11 cellular contexts compared by ENCODE assay signal in the genomic region with DNA sequence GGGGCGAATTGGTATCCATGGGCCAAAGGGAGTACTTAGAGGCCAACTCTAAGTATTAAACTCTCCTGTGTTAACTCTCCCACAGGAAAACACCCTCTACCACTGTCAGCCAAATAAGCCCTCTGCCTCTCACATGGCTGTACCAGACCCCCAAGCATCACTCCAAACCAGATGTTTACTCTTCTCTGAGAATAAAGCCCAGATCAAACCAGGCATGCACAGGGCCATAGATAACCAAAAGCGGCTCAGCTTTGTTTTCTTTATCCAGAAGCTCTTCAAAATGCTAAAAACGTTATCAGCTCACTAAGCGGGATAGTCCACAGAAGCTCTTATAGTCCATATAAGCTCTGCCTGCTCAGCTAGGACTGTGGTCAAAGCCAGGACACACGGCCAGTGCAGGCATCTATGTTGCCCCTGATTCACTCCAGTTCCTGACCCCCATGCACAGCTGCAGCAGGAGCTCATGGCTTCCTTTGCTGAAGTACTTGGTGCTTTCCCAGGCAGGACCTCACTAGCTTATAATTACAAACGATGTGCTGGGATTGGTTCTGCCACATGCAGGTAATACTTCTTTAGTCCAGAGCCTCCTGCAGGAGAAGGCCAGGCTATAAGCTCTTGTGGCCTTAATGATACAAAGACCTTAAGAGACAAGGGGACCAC. TPM values are rescaled to one million over a fixed set of nuclear protein-coding genes. Genes with fewer than 3 reads are reported as not detected.
DNase-seq lines count a peak whose midpoint lies in the region; TF ChIP-seq lines count a peak whose summit lies in the region.
"Had no signal": no experiment of that assay in that cellular context is flagged by ENCODE, and none has a peak within 500 bp of the region (broad histone marks: within the 10 kb centered on the region; RNA-seq: fewer than 3 reads in every experiment).

No MANE protein-coding gene starts in this region.

- H3K27ac ChIP-seq in spleen: peak overlapping the region in 5 of 8 donors; percentile 6 to 52 (median 18)

- DNase-seq in EH (ENCODE audit: low read depth) (peak; percentile 10), OCI-M1 (lab: John Stamatoyannopoulos, UW) (peak; percentile 15), fibroblast of villous mesenchyme (ENCODE audit: low read depth) (peak; percentile 23), spleen (no peak), islet precursor cell (no peak), NCI-H1694 treated with DMSO at 0.1 percent for 48 hours (lab: John Stamatoyannopoulos, UW) (no peak), HAP-1 (ENCODE audit: low spot score in 2 of 2) (no peak)
- DNase-seq: foreskin fibroblast, KBM-7, NCI-H1436 treated with DMSO at 0.1 percent for 48 hours, T1000 had no signal

- intact Hi-C loops in spleen (cut with DNase I; ENCODE audit: low total_unique reads): no loop called here

- in situ Hi-C loops in HAP-1 (cut with MboI; ENCODE audit: low sequenced_read_pairs): no loop called here

- TF ChIP-seq CTCF in fibroblast of villous mesenchyme (IDR thresholded peaks at IDR 0.05; ENCODE audit: insufficient read depth, low read depth, low read length): no peak
- no peak for TF ChIP-seq CTCF in spleen (IDR thresholded peaks at IDR 0.05 in 8 of 11, conservative IDR thresholded peaks at IDR 0.05 in 3 of 11)

- H3K36me3 ChIP-seq in spleen (peaks cover 0 to 4% (median 0%) of the 10 kb centered on the region in 6 donors), HAP-1 (replicated peaks) (no peaks in the 10 kb centered on the region)

- no peaks in the 10 kb centered on the region for H3K27me3 ChIP-seq in spleen (replicated peaks in 1 of 7)
- no peaks in the 10 kb centered on the region for H3K27me3 ChIP-seq in HAP-1 (ENCODE audit: low read depth)

- H3K4me3 ChIP-seq in fibroblast of villous mesenchyme (ENCODE audit: low read depth, low read length): no peak overlapping the region
- no peak overlapping the region for H3K4me3 ChIP-seq in spleen
- H3K4me3 ChIP-seq in HAP-1: no peak overlapping the region

- 61 to 78% (median 72%) methylated on average over 6 of the region's 6 CpGs for WGBS in spleen, 5 donors

- H3K9me3 ChIP-seq in spleen (no peaks in the 10 kb centered on the region), HAP-1 (no peaks in the 10 kb centered on the region)

- TF ChIP-seq POLR2A in spleen (IDR thresholded peaks at IDR 0.05): no peak

- H3K4me1 ChIP-seq in spleen: peaks cover 40 to 75% (median 53%) of the 10 kb centered on the region in 6 donors
- no peaks in the 10 kb centered on the region for H3K4me1 ChIP-seq in HAP-1

RNA-seq across cellular contexts. Expression of a gene that starts 21.0 kb away (rescaled TPM):
- 16.4 and 22.5 TPM in 2 replicates for total RNA-seq in fibroblast of villous mesenchyme
- total RNA-seq in spleen: 100 to 1,000 TPM in 2 of 7 donors, 10 to 100 TPM in 5; 59.7 to 205 (median 70.3) TPM
- 10 to 100 TPM in 2 of 3 donors, 1 to 10 TPM in 1; 6.1 to 37.2 (median 16.5) TPM for polyA plus RNA-seq in spleen

RNA-seq across cellular contexts. Expression of a gene that starts 33.0 kb away (rescaled TPM):
- total RNA-seq in fibroblast of villous mesenchyme (4.7 and 5.8 TPM in 2 replicates), spleen (10 to 100 TPM; 13.6 to 32.2 (median 22.5) TPM)
- 10 to 100 TPM; 13.7 to 17.7 (median 15.8) TPM for polyA plus RNA-seq in spleen

RNA-seq across cellular contexts. Expression of a gene that starts 47.0 kb away (rescaled TPM):
- 1.3 TPM in 2 replicates for total RNA-seq in fibroblast of villous mesenchyme
- total RNA-seq in spleen: 10 to 100 TPM in 3 of 7 donors, 1 to 10 TPM in 4; 4.6 to 19.8 (median 9.3) TPM
- 1 to 10 TPM; 2.4 to 4.9 (median 3.9) TPM for polyA plus RNA-seq in spleen

Comparison
In these comparisons a context has a peak if more than half of its experiments do, and no peak if none do; other contexts are left out.
1. DNase-seq: peak in EH (single experiment), OCI-M1 (single experiment) and fibroblast of villous mesenchyme (single experiment); none in spleen (single experiment), islet precursor cell (single experiment), NCI-H1694 treated with DMSO at 0.1 percent for 48 hours (single experiment) and HAP-1 (0 of 2).